In genomic region chr7:55365680-55366460, GRCh38 we compare ENCODE assay signal across 8 cellular contexts. TPM values are rescaled to one million over a fixed set of nuclear protein-coding genes. Genes with fewer than 3 reads are reported as not detected.
A peak's percentile ranks its signal among the peaks of the same experiment; 100 is the strongest.
DNase-seq lines count a peak whose midpoint lies in the region; ATAC-seq and TF ChIP-seq lines count a peak whose summit lies in the region.

No MANE protein-coding gene starts in this region.

- no peaks in the 10 kb centered on the region for H3K36me3 ChIP-seq in left lung

- peak; percentile 23 to 50 for TF ChIP-seq CTCF in left lung (IDR thresholded peaks at IDR 0.05)

- H3K4me1 Mint-ChIP-seq in activated CD4-positive, alpha-beta T cell treated with anti-CD3 and anti-CD28 coated beads, Interleukin-2, amount 10 ng/mL, durations not matched to agents 7 days and 5 days: peaks cover 32% of the 10 kb centered on the region

- ATAC-seq in GM19324 (IDR thresholded peaks at IDR 0.05; ENCODE audit: low FRiP score, unreplicated experiment) (peak; percentile 91), HG03460 (IDR thresholded peaks at IDR 0.05; ENCODE audit: unreplicated experiment) (peak; percentile 76), left lung (peak; percentile 99)

- peaks cover 8% of the 10 kb centered on the region for H3K36me3 Mint-ChIP-seq in activated CD4-positive, alpha-beta T cell treated with anti-CD3 and anti-CD28 coated beads, Interleukin-2, amount 10 ng/mL, durations not matched to agents 7 days and 5 days (ENCODE audit: low read depth)

- intact Hi-C loops in left lung (cut with DNase I): no loop called here

- DNase-seq in C1 segment of cervical spinal cord (lab: John Stamatoyannopoulos, UW): peak; percentile 79 to 99 (median 98)
- DNase-seq in NCI-H526 (lab: John Stamatoyannopoulos, UW): peak; percentile 86 to 96
- DNase-seq in activated CD4-positive, alpha-beta T cell treated with anti-CD3 and anti-CD28 coated beads, Interleukin-2, amount 10 ng/mL, durations not matched to agents 7 days and 5 days: peak; percentile 95
- peak; percentile 92 for DNase-seq in dedifferentiated amniotic fluid mesenchymal stem cell (ENCODE audit: extremely low spot score)
- peak; percentile 94 to 99 for DNase-seq in left lung
- peak; percentile 92 for DNase-seq in stimulated activated CD4-positive, alpha-beta T cell treated with anti-CD3 and anti-CD28 coated beads, Interleukin-2, amount 100 ng/mL, for 4 hours (ENCODE audit: low read depth)

- no peaks in the 10 kb centered on the region for H3K9me3 Mint-ChIP-seq in activated CD4-positive, alpha-beta T cell treated with anti-CD3 and anti-CD28 coated beads, Interleukin-2, amount 10 ng/mL, durations not matched to agents 7 days and 5 days

- no peaks in the 10 kb centered on the region for H3K27me3 Mint-ChIP-seq in activated CD4-positive, alpha-beta T cell treated with anti-CD3 and anti-CD28 coated beads, Interleukin-2, amount 10 ng/mL, durations not matched to agents 7 days and 5 days

- CTCF ChIA-PET in activated CD4-positive, alpha-beta T cell treated with anti-CD3 and anti-CD28 coated beads, Interleukin-2, amount 10 ng/mL, durations not matched to agents 7 days and 5 days (lab: Charles Lee): interaction anchor here (0.6 to 1.5 kb wide), 6 partner anchors 15 to 136 kb away, joined by 3 to 7 read pairs (median 4); no protein-coding TSS in a partner anchor

- peak overlapping the region; percentile 95 for H3K4me3 Mint-ChIP-seq in activated CD4-positive, alpha-beta T cell treated with anti-CD3 and anti-CD28 coated beads, Interleukin-2, amount 10 ng/mL, durations not matched to agents 7 days and 5 days

- peak overlapping the region; percentile 98 for H3K27ac Mint-ChIP-seq in activated CD4-positive, alpha-beta T cell treated with anti-CD3 and anti-CD28 coated beads, Interleukin-2, amount 10 ng/mL, durations not matched to agents 7 days and 5 days

- H3K9me3 ChIP-seq in left lung: no peaks in the 10 kb centered on the region

- POLR2A ChIA-PET in activated CD4-positive, alpha-beta T cell treated with anti-CD3 and anti-CD28 coated beads, Interleukin-2, amount 10 ng/mL, durations not matched to agents 7 days and 5 days (lab: Charles Lee): interaction anchor here (0.6 to 1.1 kb wide), 2 partner anchors 56 to 60 kb away, joined by 4 to 5 read pairs; no protein-coding TSS in a partner anchor

- peak overlapping the region; percentile 92 to 93 for H3K4me3 ChIP-seq in left lung

- H3K4me1 ChIP-seq in left lung: peaks cover 7 to 24% of the 10 kb centered on the region in 2 donors

- peak overlapping the region; percentile 98 for H3K27ac ChIP-seq in left lung

- no peaks in the 10 kb centered on the region for H3K27me3 ChIP-seq in left lung

RNA-seq across cellular contexts. Expression of gene LANCL2, which starts 0.7 kb away (rescaled TPM):
- total RNA-seq in activated CD4-positive, alpha-beta T cell treated with anti-CD3 and anti-CD28 coated beads, Interleukin-2, amount 10 ng/mL, durations not matched to agents 7 days and 5 days: 10 to 100 TPM; 10.3 to 12.3 TPM
- total RNA-seq in left lung: 10 to 100 TPM in 1 of 2 donors, 1 to 10 TPM in 1; 9.5 to 10.9 TPM

Comparison
In these comparisons a context has a peak if more than half of its experiments do, and no peak if none do; other contexts are left out.
1. Peak in every context shown above with its lines: DNase-seq, ATAC-seq, H3K4me3 ChIP-seq and H3K27ac ChIP-seq.